3 cellular contexts compared by ENCODE assay signal in the genomic region with DNA sequence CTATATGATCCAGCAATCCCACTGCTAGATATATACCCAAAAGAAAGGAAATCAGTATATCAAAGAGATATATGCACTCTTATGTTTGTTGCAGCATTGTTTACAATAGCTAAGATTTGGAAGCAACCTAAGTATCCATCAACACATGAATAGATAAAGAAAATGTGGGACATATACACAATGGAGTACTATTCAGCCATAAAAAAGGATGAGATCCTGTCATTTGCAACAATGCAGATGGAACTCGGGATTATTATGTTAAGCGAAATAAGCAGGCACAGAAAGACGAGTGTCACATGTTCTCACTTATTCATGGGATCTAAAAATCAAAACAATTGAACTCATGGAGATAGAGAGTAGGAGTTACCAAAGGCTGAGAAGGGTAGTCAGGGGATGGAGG. TPM values are rescaled to one million over a fixed set of nuclear protein-coding genes. Genes with fewer than 3 reads are reported as not detected.
"Had no signal": no experiment of that assay in that cellular context is flagged by ENCODE, and none has a peak within 500 bp of the region (broad histone marks: within the 10 kb centered on the region; RNA-seq: fewer than 3 reads in every experiment).

No MANE protein-coding gene starts in this region.

RNA-seq across cellular contexts. Expression of gene SLC44A5, which starts 17.5 kb away (rescaled TPM):
- total RNA-seq: activated T-helper 1 cell treated with anti-CD3 and anti-CD28 coated beads, Interleukin-12 subunit alpha, Interleukin-12 subunit beta, Interleukin-2, Interleukin-4 antibody, amounts not matched to agents 30 ng/mL and 10 ng/mL and 1 ng/mL, durations not matched to agents 14 hours and 24 hours and 36 hours; activated T-helper 2 cell treated with anti-CD3 and anti-CD28 coated beads, Interferon-gamma antibody, Interleukin-2, Interleukin-4, amounts not matched to agents 10 μg/mL and 5 μg/mL and 100 μg/mL, durations not matched to agents 14 hours and 24 hours and 36 hours; ascending aorta had no signal
